ENCODE assay signal across 10 cellular contexts in the genomic region with DNA sequence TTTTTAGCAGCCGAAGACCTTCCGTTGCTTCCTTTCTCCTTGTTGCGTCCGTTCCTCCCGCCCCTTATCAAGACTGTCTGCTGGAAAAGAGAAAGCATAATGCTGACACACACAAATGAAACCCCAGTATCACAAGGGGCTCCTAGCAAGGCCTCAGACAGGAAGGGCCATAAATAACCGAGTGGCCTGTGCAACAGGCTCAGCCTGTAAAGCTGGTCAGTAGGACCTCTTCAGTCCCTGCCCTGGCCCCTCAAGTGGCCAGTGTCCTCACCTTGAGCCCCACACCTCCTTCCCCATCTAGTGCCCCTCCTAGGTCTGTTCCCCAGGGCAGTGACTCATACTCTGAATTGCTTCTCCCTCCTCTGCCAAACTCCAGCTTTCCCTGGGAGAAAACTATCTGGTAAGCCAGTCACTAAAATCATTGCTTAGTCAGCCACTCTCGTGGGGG.
DNase-seq lines count a peak whose midpoint lies in the region; ATAC-seq, FAIRE-seq and TF ChIP-seq lines count a peak whose summit lies in the region.
"Had no signal": no experiment of that assay in that cellular context is flagged by ENCODE, and none has a peak within 500 bp of the region (broad histone marks: within the 10 kb centered on the region; RNA-seq: fewer than 3 reads in every experiment).

No MANE protein-coding gene starts in this region.

- intact Hi-C loops in IMR-90 (cut with micrococcal nuclease): loop anchor here (5.0 kb wide), 2 partner anchors 43 to 472 kb away; no protein-coding TSS in a partner anchor

- H2BK20ac ChIP-seq in IMR-90 (ENCODE audit: low read depth, low read length): peak overlapping the region; percentile 48; the same call in 1 of the 2 replicates

- H4K5ac ChIP-seq in IMR-90 (ENCODE audit: low read depth, low read length): no peak overlapping the region

- CTCF ChIA-PET in IMR-90 (lab: Yijun Ruan, JAX): interaction anchor here (1.0 to 1.2 kb wide), 2 partner anchors 9 to 60 kb away, joined by 3 to 4 read pairs; no protein-coding TSS in a partner anchor

- H3K9me1 ChIP-seq in IMR-90 (ENCODE audit: insufficient read depth, low read length): peaks cover 14% of the 10 kb centered on the region

- TF ChIP-seq RAD21 in IMR-90 (IDR thresholded peaks at IDR 0.05; ENCODE audit: low read length): no peak

- POLR2A ChIA-PET in IMR-90 (lab: Charles Lee; ENCODE audit: unreplicated experiment): no interaction called here

- H3K4ac ChIP-seq in IMR-90 (ENCODE audit: low read depth, low read length): peak overlapping the region; percentile 34

- peaks cover 27% of the 10 kb centered on the region for H3K4me1 Mint-ChIP-seq in chondrocyte (ENCODE audit: low read depth)

- H2BK120ac ChIP-seq in IMR-90 (ENCODE audit: low read depth, low read length): peak overlapping the region; percentile 66

- no peaks in the 10 kb centered on the region for H3K27me3 ChIP-seq in IMR-90 (ENCODE audit: control insufficient read depth, insufficient read depth, low read length)
- H3K27me3 ChIP-seq: body of pancreas had no signal

- peaks cover 5% of the 10 kb centered on the region for H3K9me3 Mint-ChIP-seq in chondrocyte (ENCODE audit: low read depth)

- H2BK5ac ChIP-seq in IMR-90 (ENCODE audit: low read depth, low read length, poor library complexity, severe bottlenecking): peak overlapping the region; percentile 2

- no peak overlapping the region for H3K4me3 ChIP-seq in IMR-90 (ENCODE audit: insufficient read depth, low read depth, low read length)
- H3K4me3 ChIP-seq: body of pancreas had no signal

- peaks cover 11% of the 10 kb centered on the region for H3K4me1 ChIP-seq in IMR-90 (ENCODE audit: control insufficient read depth, insufficient read depth, low read length)
- H3K4me1 ChIP-seq: body of pancreas had no signal

- H3K27ac ChIP-seq in IMR-90 (ENCODE audit: insufficient read depth, low read length): peak overlapping the region; percentile 46

- ATAC-seq in IMR-90 (ENCODE audit: low read depth): peak; percentile 76
- ATAC-seq in HG02571 (IDR thresholded peaks at IDR 0.05; ENCODE audit: unreplicated experiment): no peak
- ATAC-seq: body of pancreas had no signal

- no peak overlapping the region for H3K23ac ChIP-seq in IMR-90 (ENCODE audit: low read depth, low read length)

- peak overlapping the region; percentile 9 for H3K27ac Mint-ChIP-seq in chondrocyte (ENCODE audit: unreplicated experiment)

- H4K91ac ChIP-seq in IMR-90 (ENCODE audit: insufficient read depth, low read depth, low read length): 0 out of 2 replicates have a peak overlapping the region, but pooled peaks have one; percentile 10

- no peaks in the 10 kb centered on the region for H3K79me1 ChIP-seq in IMR-90 (ENCODE audit: low read depth in 1 of 2, low read length in 2 of 2)

- no peaks in the 10 kb centered on the region for H3K27me3 Mint-ChIP-seq in chondrocyte (ENCODE audit: low read depth)

- FAIRE-seq in urothelium cell line (lab: Jason Lieb, UNC): no peak
- FAIRE-seq: TTC549 had no signal

- H3K18ac ChIP-seq in IMR-90 (ENCODE audit: low read depth, low read length): peak overlapping the region; percentile 40; the same call in 1 of the 2 replicates

- peak overlapping the region; percentile 9 to 56; a peak in 1 of 4 replicates for H4K8ac ChIP-seq in IMR-90 (ENCODE audit: low read depth in 2 of 2, low read length in 2 of 2)

- DNase-seq in IMR-90 (peak; percentile 78), chondrocyte (ENCODE audit: low spot score) (no peak), medulla oblongata (ENCODE audit: extremely low spot score) (peak; percentile 75), urothelium cell line (ENCODE audit: low spot score) (peak; percentile 68), LoVo (ENCODE audit: low spot score) (no peak), activated gamma-delta T cell (lab: John Stamatoyannopoulos, UW) (no peak)
- DNase-seq: KG1 had no signal

- 20% methylated on average over 2 of the region's 7 CpGs; no CpG with 5 or more reads in 1 of the 2 experiments for WGBS in IMR-90 (ENCODE audit: extremely low coverage in 2 of 2, insufficient read length in 1 of 2), 2 experiments

- no peak overlapping the region for H3K9ac ChIP-seq in IMR-90 (ENCODE audit: low read depth, low read length)

- peak overlapping the region; percentile 28 for H3K4me2 ChIP-seq in IMR-90 (ENCODE audit: low read depth, low read length)

- H3K36me3 Mint-ChIP-seq in chondrocyte (ENCODE audit: low read depth): peaks cover 2% of the 10 kb centered on the region

- H3K14ac ChIP-seq in IMR-90 (replicated peaks; ENCODE audit: low read depth, low read length): no peak overlapping the region

- dilution Hi-C loops in IMR-90 (cut with HindIII; ENCODE audit: low sequenced_read_pairs, unreplicated experiment): no loop called here

- no peak overlapping the region; the same call in 2 of the 3 replicates for H2BK15ac ChIP-seq in IMR-90 (ENCODE audit: low read depth, low read length)

- peak overlapping the region; percentile 80 for H2AFZ ChIP-seq in IMR-90 (replicated peaks; ENCODE audit: low read length, poor library complexity)

- H3K56ac ChIP-seq in IMR-90 (ENCODE audit: extremely low read depth, insufficient read depth, low read length): no peak overlapping the region; the same call in 1 of the 2 replicates

- BruUV-seq in IMR-90 (replicated peaks; lab: Mats Ljungman, UMichigan): no TSS peak

- H2AK5ac ChIP-seq in IMR-90 (ENCODE audit: low read depth, low read length): peak overlapping the region; percentile 10; the same call in 1 of the 2 replicates

- in situ Hi-C loops in IMR-90 (cut with MboI; ENCODE audit: low sequenced_read_pairs): no loop called here

- H2AK9ac ChIP-seq in IMR-90 (replicated peaks; ENCODE audit: low read depth, low read length, poor library complexity): peak overlapping the region; percentile 48

- no peaks in the 10 kb centered on the region for H3K36me3 ChIP-seq in IMR-90 (ENCODE audit: control insufficient read depth, insufficient read depth, low read length)

- H4K20me1 ChIP-seq in IMR-90 (ENCODE audit: insufficient read depth, low read length): no peaks in the 10 kb centered on the region

- TF ChIP-seq CTCF in IMR-90 (conservative IDR thresholded peaks at IDR 0.05; ENCODE audit: low read depth, low read length) (no peak), chondrocyte (IDR thresholded peaks at IDR 0.05) (no peak)

- no peak for TF ChIP-seq POLR2A in IMR-90 (IDR thresholded peaks at IDR 0.05; ENCODE audit: low read depth, low read length)

- H3K9me3 ChIP-seq in IMR-90 (ENCODE audit: control insufficient read depth, insufficient read depth, low read length): no peaks in the 10 kb centered on the region
- H3K9me3 ChIP-seq: body of pancreas had no signal

- no peak overlapping the region for H3K4me3 Mint-ChIP-seq in chondrocyte (ENCODE audit: unreplicated experiment)

TF ChIP-seq in IMR-90, 13 proteins besides CTCF, POLR2A, EP300 and RAD21:
- peak; percentile 69 for TF ChIP-seq FOS (IDR thresholded peaks at IDR 0.05; ENCODE audit: low read depth, low read length)
- TF ChIP-seq MAZ (IDR thresholded peaks at IDR 0.05; ENCODE audit: borderline replicate concordance, low read depth, low read length): 0 out of 2 replicates have a peak, but pooled peaks have one; percentile 24
- TF ChIP-seq, protein P1, sequence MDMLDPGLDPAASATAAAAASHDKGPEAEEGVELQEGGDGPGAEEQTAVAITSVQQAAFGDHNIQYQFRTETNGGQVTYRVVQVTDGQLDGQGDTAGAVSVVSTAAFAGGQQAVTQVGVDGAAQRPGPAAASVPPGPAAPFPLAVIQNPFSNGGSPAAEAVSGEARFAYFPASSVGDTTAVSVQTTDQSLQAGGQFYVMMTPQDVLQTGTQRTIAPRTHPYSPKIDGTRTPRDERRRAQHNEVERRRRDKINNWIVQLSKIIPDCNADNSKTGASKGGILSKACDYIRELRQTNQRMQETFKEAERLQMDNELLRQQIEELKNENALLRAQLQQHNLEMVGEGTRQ (IDR thresholded peaks at IDR 0.05; ENCODE audit: low read depth, low read length): no peak
- TF ChIP-seq MAFK (IDR thresholded peaks at IDR 0.05; ENCODE audit: low read depth, low read length): 0 out of 2 replicates have a peak, but pooled peaks have one; percentile 32
- no peak for TF ChIP-seq MXI1 (IDR thresholded peaks at IDR 0.05; ENCODE audit: borderline replicate concordance, low read depth, low read length)
- TF ChIP-seq, protein P2, sequence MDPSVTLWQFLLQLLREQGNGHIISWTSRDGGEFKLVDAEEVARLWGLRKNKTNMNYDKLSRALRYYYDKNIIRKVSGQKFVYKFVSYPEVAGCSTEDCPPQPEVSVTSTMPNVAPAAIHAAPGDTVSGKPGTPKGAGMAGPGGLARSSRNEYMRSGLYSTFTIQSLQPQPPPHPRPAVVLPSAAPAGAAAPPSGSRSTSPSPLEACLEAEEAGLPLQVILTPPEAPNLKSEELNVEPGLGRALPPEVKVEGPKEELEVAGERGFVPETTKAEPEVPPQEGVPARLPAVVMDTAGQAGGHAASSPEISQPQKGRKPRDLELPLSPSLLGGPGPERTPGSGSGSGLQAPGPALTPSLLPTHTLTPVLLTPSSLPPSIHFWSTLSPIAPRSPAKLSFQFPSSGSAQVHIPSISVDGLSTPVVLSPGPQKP (IDR thresholded peaks at IDR 0.05; ENCODE audit: borderline replicate concordance, low read depth, low read length): no peak
- no peak; the same call in 1 of the 2 replicates for TF ChIP-seq BHLHE40 (IDR thresholded peaks at IDR 0.05; ENCODE audit: low read depth, low read length)
- no peak for TF ChIP-seq NFE2L2 (IDR thresholded peaks at IDR 0.05; ENCODE audit: low read depth, low read length)
- no peak for TF ChIP-seq RFX5 (IDR thresholded peaks at IDR 0.05; ENCODE audit: low read depth, low read length)
- TF ChIP-seq CEBPB (IDR thresholded peaks at IDR 0.05; ENCODE audit: low read depth, low read length): no peak
- no peak for TF ChIP-seq CHD1 (IDR thresholded peaks at IDR 0.05; ENCODE audit: low read depth, low read length)
- no peak for TF ChIP-seq RCOR1 (IDR thresholded peaks at IDR 0.05; ENCODE audit: insufficient replicate concordance, low read length)
- TF ChIP-seq SMC3 (IDR thresholded peaks at IDR 0.05; ENCODE audit: low read depth, low read length): no peak

Comparison
In these comparisons a context has a peak if more than half of its experiments do, and no peak if none do; other contexts are left out.
1. DNase-seq: peak in IMR-90 (single experiment), medulla oblongata (single experiment) and urothelium cell line (single experiment); none in chondrocyte (single experiment), LoVo (single experiment) and activated gamma-delta T cell (single experiment).